20 cellular contexts compared by ENCODE assay signal in genomic region chr2:108905906-108906305, GRCh38.
"Had no signal": no experiment of that assay in that cellular context is flagged by ENCODE, and none has a peak within 500 bp of the region (broad histone marks: within the 10 kb centered on the region; RNA-seq: fewer than 3 reads in every experiment).

No MANE protein-coding gene starts in this region.

- H3K27ac Mint-ChIP-seq: activated naive CD4-positive, alpha-beta T cell treated with anti-CD3 and anti-CD28 coated beads, Interleukin-2, amount 50 U/mL, for 24 hours; T-helper 1 cell treated with Interleukin-12 subunit alpha and Interleukin-12 subunit beta and Interleukin-4 antibody, amounts not matched to agents 30 μg/mL and 1 μg/mL, for 36 hours had no signal

- H3K36me3 ChIP-seq: ascending aorta, gastrocnemius medialis, neutrophil, thyroid gland, vagina, WERI-Rb-1 had no signal

- H3K27me3 Mint-ChIP-seq: activated naive CD4-positive, alpha-beta T cell treated with anti-CD3 and anti-CD28 coated beads, Interleukin-2, amount 50 U/mL, for 24 hours; central memory CD8-positive, alpha-beta T cell; naive thymus-derived CD8-positive, alpha-beta T cell had no signal

- H2AFZ ChIP-seq: parathyroid adenoma had no signal

- H3K4me3 ChIP-seq: ascending aorta, gastrocnemius medialis, thyroid gland, vagina had no signal

- ATAC-seq: gastrocnemius medialis; naive thymus-derived CD8-positive, alpha-beta T cell had no signal

- H3K4me1 Mint-ChIP-seq: activated naive CD4-positive, alpha-beta T cell treated with anti-CD3 and anti-CD28 coated beads, Interleukin-2, amount 50 U/mL, for 24 hours; central memory CD8-positive, alpha-beta T cell had no signal

- DNase-seq: activated CD4-positive, alpha-beta T cell treated with anti-CD3 and anti-CD28 coated beads for 1 hour; activated gamma-delta T cell; cortex of kidney; gastrocnemius medialis; kidney; mesendoderm; stimulated activated CD4-positive, alpha-beta T cell treated with anti-CD3 and anti-CD28 coated beads, Interleukin-12 subunit alpha, Interleukin-12 subunit beta, amount 100 ng/mL, for 4 hours; stimulated activated CD4-positive, alpha-beta T cell treated with anti-CD3 and anti-CD28 coated beads, Interleukin-1b, Interleukin-23, amount 100 ng/mL, for 48 hours; stimulated activated CD8-positive, alpha-beta memory T cell treated with anti-CD3 and anti-CD28 coated beads, Interleukin-4, amount 100 ng/mL, for 48 hours; stimulated activated naive CD4-positive, alpha-beta T cell; WERI-Rb-1 had no signal

- H3K4me1 ChIP-seq: gastrocnemius medialis, parathyroid adenoma, thyroid gland, vagina had no signal

- H3K79me2 ChIP-seq: parathyroid adenoma had no signal

- H3K9me3 ChIP-seq: gastrocnemius medialis, neutrophil, thyroid gland, vagina had no signal

- H3K27ac ChIP-seq: ascending aorta, gastrocnemius medialis, neutrophil, parathyroid adenoma, thyroid gland, vagina, WERI-Rb-1 had no signal

- H3K27me3 ChIP-seq: ascending aorta, neutrophil, thyroid gland, vagina had no signal

- H3K9me3 Mint-ChIP-seq: central memory CD8-positive, alpha-beta T cell; T-helper 1 cell treated with Interleukin-12 subunit alpha and Interleukin-12 subunit beta and Interleukin-4 antibody, amounts not matched to agents 30 μg/mL and 1 μg/mL, for 36 hours had no signal

- H3K4me3 Mint-ChIP-seq: activated naive CD4-positive, alpha-beta T cell treated with anti-CD3 and anti-CD28 coated beads, Interleukin-2, amount 50 U/mL, for 24 hours; central memory CD8-positive, alpha-beta T cell; naive thymus-derived CD8-positive, alpha-beta T cell; T-helper 1 cell treated with Interleukin-12 subunit alpha and Interleukin-12 subunit beta and Interleukin-4 antibody, amounts not matched to agents 30 μg/mL and 1 μg/mL, for 36 hours had no signal

- H3K9ac ChIP-seq: parathyroid adenoma had no signal
